ENCODE assay signal across 7 cellular contexts in genomic region chr4:117138732-117139131, GRCh38. TPM values are rescaled to one million over a fixed set of nuclear protein-coding genes. Genes with fewer than 3 reads are reported as not detected.
"Had no signal": no experiment of that assay in that cellular context is flagged by ENCODE, and none has a peak within 500 bp of the region (broad histone marks: within the 10 kb centered on the region; RNA-seq: fewer than 3 reads in every experiment).

No MANE protein-coding gene starts in this region.

RNA-seq across cellular contexts. Expression of gene TRAM1L1, which starts 53.4 kb away (rescaled TPM):
- total RNA-seq: activated naive CD4-positive, alpha-beta T cell treated with anti-CD3 and anti-CD28 coated beads for 36 hours; activated naive CD4-positive, alpha-beta T cell treated with anti-CD3 and anti-CD28 coated beads, Interleukin-2, amount 50 U/mL, for 72 hours; activated naive CD8-positive, alpha-beta T cell treated with anti-CD3 and anti-CD28 coated beads for 36 hours; activated naive CD8-positive, alpha-beta T cell treated with anti-CD3 and anti-CD28 coated beads, Interleukin-2, amount 10 ng/mL, durations not matched to agents 7 days and 5 days; activated T-cell treated with anti-CD3 and anti-CD28 coated beads, Interleukin-2, amount 50 U/mL, for 4 hours; activated T-helper 1 cell treated with anti-CD3 and anti-CD28 coated beads, Interleukin-12 subunit alpha, Interleukin-12 subunit beta, Interleukin-2, Interleukin-4 antibody, amounts not matched to agents 30 ng/mL and 10 ng/mL and 1 ng/mL, durations not matched to agents 14 hours and 24 hours and 36 hours; activated T-helper 17 cell treated with anti-CD3 and anti-CD28 coated beads, Interleukin-2, amount 50 U/mL, for 72 hours had no signal
